In genomic region chr17:68015081-68015723, GRCh38 we compare ENCODE assay signal across 15 cellular contexts. TPM values are rescaled to one million over a fixed set of nuclear protein-coding genes. Genes with fewer than 3 reads are reported as not detected.
DNase-seq lines count a peak whose midpoint lies in the region; ATAC-seq, FAIRE-seq and TF ChIP-seq lines count a peak whose summit lies in the region.
"Had no signal": no experiment of that assay in that cellular context is flagged by ENCODE, and none has a peak within 500 bp of the region (broad histone marks: within the 10 kb centered on the region; RNA-seq: fewer than 3 reads in every experiment).

No MANE protein-coding gene starts in this region.

- H3K27me3 Mint-ChIP-seq in endodermal cell (ENCODE audit: insufficient read depth): no peaks in the 10 kb centered on the region
- H3K27me3 Mint-ChIP-seq in effector memory CD8-positive, alpha-beta T cell: peaks cover 6 to 9% of the 10 kb centered on the region in 2 donors
- H3K27me3 Mint-ChIP-seq: B cell had no signal

- in situ Hi-C loops in IMR-90 (cut with MboI; ENCODE audit: low sequenced_read_pairs): no loop called here

- no peaks in the 10 kb centered on the region for H3K36me3 ChIP-seq in IMR-90 (ENCODE audit: control insufficient read depth, insufficient read depth, low read length)
- H3K36me3 ChIP-seq in endodermal cell (ENCODE audit: control insufficient read depth, insufficient read depth, low read length): no peaks in the 10 kb centered on the region
- no peaks in the 10 kb centered on the region for H3K36me3 ChIP-seq in trophoblast cell (ENCODE audit: control insufficient read depth in 1 of 2, insufficient read depth in 2 of 2, low read length in 2 of 2)

- H3K9ac ChIP-seq in IMR-90 (ENCODE audit: low read depth, low read length): no peak overlapping the region
- H3K9ac ChIP-seq in endodermal cell (ENCODE audit: extremely low read depth, low read length, poor library complexity, severe bottlenecking): no peak overlapping the region
- H3K9ac ChIP-seq in trophoblast cell (ENCODE audit: low read length): peak overlapping the region; percentile 43

- H3K27ac ChIP-seq in A549 (no peak overlapping the region), IMR-90 (ENCODE audit: insufficient read depth, low read length) (no peak overlapping the region), endodermal cell (ENCODE audit: low read depth, low read length) (no peak overlapping the region), trophoblast cell (ENCODE audit: low read depth, low read length) (no peak overlapping the region)

- WGBS in A549 (ENCODE audit: missing lambda C conversion rate): 82% methylated on average over 11 of the region's 11 CpGs
- WGBS in IMR-90 (ENCODE audit: extremely low coverage in 2 of 2, insufficient read length in 1 of 2), 2 experiments: 80% methylated on average over 1 of the region's 11 CpGs; no CpG with 5 or more reads in 1 of the 2 experiments
- 93 to 94% methylated on average over 11 of the region's 11 CpGs for WGBS in endodermal cell (ENCODE audit: insufficient coverage in 1 of 2, insufficient read length in 1 of 2), 2 experiments
- WGBS in trophoblast cell (ENCODE audit: extremely low coverage, insufficient coverage, insufficient read length): no CpG with 5 or more reads among the region's 11 CpGs

- no peak overlapping the region for H2BK5ac ChIP-seq in IMR-90 (ENCODE audit: low read depth, low read length, poor library complexity, severe bottlenecking)
- no peak overlapping the region for H2BK5ac ChIP-seq in trophoblast cell (ENCODE audit: low read depth, low read length, poor library complexity)

- H3K4me3 ChIP-seq in A549 (no peak overlapping the region), IMR-90 (ENCODE audit: insufficient read depth, low read depth, low read length) (no peak overlapping the region), endodermal cell (ENCODE audit: low read length) (no peak overlapping the region), trophoblast cell (ENCODE audit: low read depth, low read length) (no peak overlapping the region), foreskin fibroblast (ENCODE audit: low read depth in 1 of 2, low read length in 2 of 2) (no peak overlapping the region)

- H4K91ac ChIP-seq in IMR-90 (ENCODE audit: insufficient read depth, low read depth, low read length) (no peak overlapping the region), trophoblast cell (ENCODE audit: low read depth, low read length) (no peak overlapping the region)

- H3K4me2 ChIP-seq in A549 (0 out of 3 replicates have a peak overlapping the region, but pooled peaks have one; percentile 49), IMR-90 (ENCODE audit: low read depth, low read length) (no peak overlapping the region), trophoblast cell (ENCODE audit: low read length) (no peak overlapping the region)

- H3K56ac ChIP-seq in IMR-90 (ENCODE audit: extremely low read depth, insufficient read depth, low read length): no peak overlapping the region

- H4K5ac ChIP-seq in IMR-90 (ENCODE audit: low read depth, low read length): no peak overlapping the region

- H3K79me2 ChIP-seq in trophoblast cell (ENCODE audit: control insufficient read depth, insufficient read depth, low read length, poor library complexity): no peaks in the 10 kb centered on the region

- POLR2A ChIA-PET in A549 (lab: Yijun Ruan, JAX) (no interaction called here), IMR-90 (lab: Charles Lee; ENCODE audit: unreplicated experiment) (no interaction called here)

- no peak for FAIRE-seq in A549 (lab: Jason Lieb, UNC)
- FAIRE-seq: HTR-8/SVneo had no signal

- dilution Hi-C loops in IMR-90 (cut with HindIII; ENCODE audit: low sequenced_read_pairs, unreplicated experiment): no loop called here

- TF ChIP-seq RAD21 in A549 (conservative IDR thresholded peaks at IDR 0.05 in 1 of 2, IDR thresholded peaks at IDR 0.05 in 1 of 2) (no peak), IMR-90 (IDR thresholded peaks at IDR 0.05; ENCODE audit: low read length) (no peak)

- H3K27me3 ChIP-seq in IMR-90 (ENCODE audit: control insufficient read depth, insufficient read depth, low read length) (peaks cover 7% of the 10 kb centered on the region), endodermal cell (ENCODE audit: control insufficient read depth, insufficient read depth, low read length, poor library complexity, severe bottlenecking) (no peaks in the 10 kb centered on the region), trophoblast cell (ENCODE audit: insufficient read depth, low read length) (no peaks in the 10 kb centered on the region)

- H3K4me3 Mint-ChIP-seq in endodermal cell: no peak overlapping the region
- H3K4me3 Mint-ChIP-seq in effector memory CD8-positive, alpha-beta T cell: no peak overlapping the region
- H3K4me3 Mint-ChIP-seq: B cell; CD4-positive, alpha-beta T cell had no signal

- H3K4me1 ChIP-seq in A549: peaks cover 4% of the 10 kb centered on the region; the same call in 1 of the 3 replicates
- no peaks in the 10 kb centered on the region for H3K4me1 ChIP-seq in IMR-90 (ENCODE audit: control insufficient read depth, insufficient read depth, low read length)
- H3K4me1 ChIP-seq in endodermal cell (ENCODE audit: control insufficient read depth, insufficient read depth, low read length): no peaks in the 10 kb centered on the region
- H3K4me1 ChIP-seq in trophoblast cell (ENCODE audit: control insufficient read depth in 1 of 2, insufficient read depth in 2 of 2, low read length in 2 of 2): no peaks in the 10 kb centered on the region

- CTCF ChIA-PET in A549 (lab: Yijun Ruan, JAX) (interaction anchor here (1.3 to 2.2 kb wide), 3 partner anchors 8 to 20 kb away, joined by 5 to 9 read pairs (median 5); no protein-coding TSS in a partner anchor), IMR-90 (lab: Yijun Ruan, JAX) (interaction anchor here (1.0 kb wide), 1 partner anchor 12 kb away, joined by 3 read pairs; no protein-coding TSS in a partner anchor)

- H3K9me3 ChIP-seq in A549: no peaks in the 10 kb centered on the region
- H3K9me3 ChIP-seq in IMR-90 (ENCODE audit: control insufficient read depth, insufficient read depth, low read length): no peaks in the 10 kb centered on the region
- H3K9me3 ChIP-seq in endodermal cell (ENCODE audit: control insufficient read depth, low read length): no peaks in the 10 kb centered on the region
- H3K9me3 ChIP-seq in trophoblast cell (ENCODE audit: insufficient read depth, low read depth, low read length): no peaks in the 10 kb centered on the region

- no peak for ATAC-seq in A549
- no peak for ATAC-seq in IMR-90 (ENCODE audit: low read depth)
- ATAC-seq in effector memory CD8-positive, alpha-beta T cell (replicated peaks): no peak

- H3K9me1 ChIP-seq in IMR-90 (ENCODE audit: insufficient read depth, low read length): no peaks in the 10 kb centered on the region

- DNase-seq in A549 (ENCODE audit: low read depth in 1 of 2, low spot score in 1 of 2): no peak
- no peak for DNase-seq in IMR-90
- no peak for DNase-seq in endodermal cell
- DNase-seq in trophoblast cell: no peak
- no peak for DNase-seq in effector memory CD8-positive, alpha-beta T cell
- no peak for DNase-seq in foreskin fibroblast
- DNase-seq in foreskin melanocyte: no peak
- no peak for DNase-seq in activated naive CD4-positive, alpha-beta T cell treated with Interleukin-2 at 50 U/mL for 16 hours
- DNase-seq: C1 segment of cervical spinal cord; Calu3; CD4-positive, alpha-beta T cell; DMS 273 treated with DMSO at 0.1 percent for 48 hours; H7 had no signal

- intact Hi-C loops in IMR-90 (cut with micrococcal nuclease): no loop called here

- H3K14ac ChIP-seq in IMR-90 (replicated peaks; ENCODE audit: low read depth, low read length) (no peak overlapping the region), trophoblast cell (ENCODE audit: low read length) (no peak overlapping the region)

- H3K79me1 ChIP-seq in IMR-90 (ENCODE audit: low read depth in 1 of 2, low read length in 2 of 2) (no peaks in the 10 kb centered on the region), trophoblast cell (ENCODE audit: low read length) (peaks cover 2% of the 10 kb centered on the region)

- H2BK20ac ChIP-seq in IMR-90 (ENCODE audit: low read depth, low read length): no peak overlapping the region

- no peak overlapping the region for H3K23ac ChIP-seq in IMR-90 (ENCODE audit: low read depth, low read length)
- no peak overlapping the region for H3K23ac ChIP-seq in trophoblast cell (ENCODE audit: low read length)

- no peak for TF ChIP-seq EP300 in A549 (IDR thresholded peaks at IDR 0.05)

- H3K4me1 Mint-ChIP-seq in endodermal cell: peaks cover 6% of the 10 kb centered on the region
- peaks cover 12 to 19% of the 10 kb centered on the region in 2 donors for H3K4me1 Mint-ChIP-seq in effector memory CD8-positive, alpha-beta T cell (ENCODE audit: low read depth in 2 of 2)

- TF ChIP-seq POLR2A in A549 (IDR thresholded peaks at IDR 0.05; ENCODE audit: low read length): no peak
- no peak for TF ChIP-seq POLR2A in IMR-90 (IDR thresholded peaks at IDR 0.05; ENCODE audit: low read depth, low read length)

- H3K27ac Mint-ChIP-seq in endodermal cell: peak overlapping the region; percentile 33
- no peak overlapping the region for H3K27ac Mint-ChIP-seq in effector memory CD8-positive, alpha-beta T cell
- H3K27ac Mint-ChIP-seq: B cell; CD4-positive, alpha-beta T cell had no signal

- H3K18ac ChIP-seq in IMR-90 (ENCODE audit: low read depth, low read length): no peak overlapping the region
- H3K18ac ChIP-seq in trophoblast cell (ENCODE audit: low read length): no peak overlapping the region

- no peak overlapping the region for H2BK15ac ChIP-seq in IMR-90 (ENCODE audit: low read depth, low read length)

- H2AK9ac ChIP-seq in IMR-90 (replicated peaks; ENCODE audit: low read depth, low read length, poor library complexity): no peak overlapping the region

- TF ChIP-seq CTCF in A549 (IDR thresholded peaks at IDR 0.05) (no peak), IMR-90 (conservative IDR thresholded peaks at IDR 0.05; ENCODE audit: low read depth, low read length) (no peak), endodermal cell (conservative IDR thresholded peaks at IDR 0.05) (no peak), foreskin fibroblast (IDR thresholded peaks at IDR 0.05; ENCODE audit: low read depth, low read length) (no peak)

- H2BK120ac ChIP-seq in IMR-90 (ENCODE audit: low read depth, low read length): no peak overlapping the region
- no peak overlapping the region for H2BK120ac ChIP-seq in trophoblast cell (ENCODE audit: insufficient read depth, low read length, poor library complexity)

- no peak overlapping the region for H4K8ac ChIP-seq in IMR-90 (ENCODE audit: low read depth in 2 of 2, low read length in 2 of 2)
- no peak overlapping the region for H4K8ac ChIP-seq in trophoblast cell (ENCODE audit: low read depth, low read length)

- BruUV-seq in IMR-90 (replicated peaks; lab: Mats Ljungman, UMichigan): no TSS peak

- no peak overlapping the region for H2BK12ac ChIP-seq in trophoblast cell (ENCODE audit: low read length)

- peaks cover 5% of the 10 kb centered on the region; the same call in 1 of the 2 replicates for H4K20me1 ChIP-seq in IMR-90 (ENCODE audit: insufficient read depth, low read length)

- H3K36me3 Mint-ChIP-seq in endodermal cell (ENCODE audit: low read depth): no peaks in the 10 kb centered on the region
- H3K36me3 Mint-ChIP-seq in effector memory CD8-positive, alpha-beta T cell (ENCODE audit: insufficient read depth): peaks cover 24% of the 10 kb centered on the region

- no peak overlapping the region for H4K12ac ChIP-seq in trophoblast cell (ENCODE audit: low read depth, low read length)

- H3K4ac ChIP-seq in IMR-90 (ENCODE audit: low read depth, low read length): no peak overlapping the region
- no peak overlapping the region for H3K4ac ChIP-seq in trophoblast cell (ENCODE audit: low read depth, low read length)

- H2AFZ ChIP-seq in IMR-90 (replicated peaks; ENCODE audit: low read length, poor library complexity) (peak overlapping the region; percentile 58), trophoblast cell (ENCODE audit: insufficient read depth, low read length, poor library complexity) (no peak overlapping the region)

- no peaks in the 10 kb centered on the region for H3K9me3 Mint-ChIP-seq in endodermal cell
- H3K9me3 Mint-ChIP-seq in effector memory CD8-positive, alpha-beta T cell: peaks cover 0 to 3% of the 10 kb centered on the region in 2 donors
- H3K9me3 Mint-ChIP-seq: CD4-positive, alpha-beta T cell had no signal

- H2AK5ac ChIP-seq in IMR-90 (ENCODE audit: low read depth, low read length): no peak overlapping the region
- no peak overlapping the region for H2AK5ac ChIP-seq in trophoblast cell (ENCODE audit: low read length)

RNA-seq across cellular contexts. Expression of gene C17orf58, which starts 18.9 kb away (rescaled TPM):
- 18.4 and 20.0 TPM in 2 replicates for polyA plus RNA-seq in A549 (2011; rRNA removed)
- 18.1 and 22.4 TPM in 2 replicates for polyA plus RNA-seq in A549 (2012; cell fraction: cytosol; rRNA removed)
- polyA plus RNA-seq in A549 (2012; cell fraction: nucleus; rRNA removed): 7.9 and 8.5 TPM in 2 replicates
- polyA plus RNA-seq in A549 (2017; fragmentation: RNase III; extraction: RNeasy Plus Mini Kit Qiagen cat#74134 plus additional on column Dnase treatment): 9.6 to 11.2 TPM (median 9.9 TPM) in 3 replicates
- 8.9 and 10.0 TPM in 2 replicates for polyA minus RNA-seq in A549 (2011; rRNA and poly(A)+ RNA removed)
- total RNA-seq in IMR-90 (2012; rRNA removed): 7.2 and 7.8 TPM in 2 replicates
- 10.2 and 10.3 TPM in 2 replicates for polyA plus RNA-seq in IMR-90 (2012; rRNA removed)
- 7.5 and 8.1 TPM in 2 replicates for polyA plus RNA-seq in IMR-90 (2012; cell fraction: cytosol; rRNA removed)
- 2.8 and 6.2 TPM in 2 replicates for polyA plus RNA-seq in IMR-90 (2012; cell fraction: nucleus; rRNA removed; ENCODE audit: low replicate concordance)
- 10 to 100 TPM; 14.0 to 14.1 TPM for total RNA-seq in endodermal cell
- 24.2 TPM for polyA plus RNA-seq in endodermal cell (2013, experiment 1 of 2)
- polyA plus RNA-seq in endodermal cell (2013, experiment 2 of 2): 20.7 TPM
- polyA plus RNA-seq in trophoblast cell (2013): 7.4 and 8.3 TPM in 2 replicates

RNA-seq across cellular contexts. Expression of gene KPNA2, which starts 20.3 kb away (rescaled TPM):
- polyA plus RNA-seq in A549 (2011; rRNA removed): 382 and 429 TPM in 2 replicates
- polyA plus RNA-seq in A549 (2012; cell fraction: cytosol; rRNA removed): 307 and 329 TPM in 2 replicates
- polyA plus RNA-seq in A549 (2012; cell fraction: nucleus; rRNA removed): 276 and 345 TPM in 2 replicates
- 614 to 826 TPM (median 700 TPM) in 3 replicates for polyA plus RNA-seq in A549 (2017; fragmentation: RNase III; extraction: RNeasy Plus Mini Kit Qiagen cat#74134 plus additional on column Dnase treatment)
- polyA minus RNA-seq in A549 (2011; rRNA and poly(A)+ RNA removed): 495 and 508 TPM in 2 replicates
- 226 and 262 TPM in 2 replicates for total RNA-seq in IMR-90 (2012; rRNA removed)
- polyA plus RNA-seq in IMR-90 (2012; rRNA removed): 135 and 141 TPM in 2 replicates
- polyA plus RNA-seq in IMR-90 (2012; cell fraction: cytosol; rRNA removed): 73.4 and 88.6 TPM in 2 replicates
- polyA plus RNA-seq in IMR-90 (2012; cell fraction: nucleus; rRNA removed; ENCODE audit: low replicate concordance): 53.3 and 67.4 TPM in 2 replicates
- total RNA-seq in endodermal cell: 100 to 1,000 TPM; 248 to 310 TPM
- 444 TPM for polyA plus RNA-seq in endodermal cell (2013, experiment 1 of 2)
- 412 TPM for polyA plus RNA-seq in endodermal cell (2013, experiment 2 of 2)
- polyA plus RNA-seq in trophoblast cell (2013): 215 and 223 TPM in 2 replicates
